Comparison of ENCODE assay signal across 9 cellular contexts in genomic region chr5:177310757-177311173, GRCh38. TPM values are rescaled to one million over a fixed set of nuclear protein-coding genes. Genes with fewer than 3 reads are reported as not detected.
A peak's percentile ranks its signal among the peaks of the same experiment; 100 is the strongest.
DNase-seq lines count a peak whose midpoint lies in the region; ATAC-seq and TF ChIP-seq lines count a peak whose summit lies in the region.
"Had no signal": no experiment of that assay in that cellular context is flagged by ENCODE, and none has a peak within 500 bp of the region (broad histone marks: within the 10 kb centered on the region; RNA-seq: fewer than 3 reads in every experiment).

No MANE protein-coding gene starts in this region.

- H3K27ac Mint-ChIP-seq in stimulated activated naive CD8-positive, alpha-beta T cell treated with anti-CD3 and anti-CD28 coated beads, Interleukin-15, amount 100 ng/mL, for 72 hours: peak overlapping the region; percentile 73 to 95

- H3K27me3 Mint-ChIP-seq in stimulated activated naive CD8-positive, alpha-beta T cell treated with anti-CD3 and anti-CD28 coated beads, Interleukin-15, amount 100 ng/mL, for 72 hours: no peaks in the 10 kb centered on the region

- no peak for TF ChIP-seq POLR2A in esophagus squamous epithelium (IDR thresholded peaks at IDR 0.05)

- H3K9me3 Mint-ChIP-seq in stimulated activated naive CD8-positive, alpha-beta T cell treated with anti-CD3 and anti-CD28 coated beads, Interleukin-15, amount 100 ng/mL, for 72 hours: no peaks in the 10 kb centered on the region

- H3K4me1 ChIP-seq in SJSA1 (replicated peaks) (peaks cover 33% of the 10 kb centered on the region), esophagus squamous epithelium (peaks cover 29 to 69% (median 32%) of the 10 kb centered on the region in 3 donors)
- H3K4me1 ChIP-seq in effector memory CD4-positive, alpha-beta T cell (ENCODE audit: control insufficient read depth, insufficient read depth, low read length, poor library complexity, severe bottlenecking): peaks cover 38% of the 10 kb centered on the region

- H3K9me3 ChIP-seq in SJSA1 (replicated peaks) (no peaks in the 10 kb centered on the region), esophagus squamous epithelium (no peaks in the 10 kb centered on the region)
- no peaks in the 10 kb centered on the region for H3K9me3 ChIP-seq in effector memory CD4-positive, alpha-beta T cell (ENCODE audit: control insufficient read depth, low read length)

- peaks cover 55% of the 10 kb centered on the region for H3K36me3 ChIP-seq in SJSA1
- peaks cover 5 to 38% (median 8%) of the 10 kb centered on the region in 3 donors for H3K36me3 ChIP-seq in esophagus squamous epithelium
- H3K36me3 ChIP-seq in effector memory CD4-positive, alpha-beta T cell (ENCODE audit: control insufficient read depth, insufficient read depth, low read length): peaks cover 14% of the 10 kb centered on the region

- DNase-seq in NCI-H2081 (lab: John Stamatoyannopoulos, UW) (peak; percentile 49 to 73), NCI-H2081 treated with DMSO at 0.1 percent for 48 hours (lab: John Stamatoyannopoulos, UW) (no peak), HL-60 (ENCODE audit: low read depth in 1 of 2, low spot score in 1 of 2) (peak; percentile 72 to 89), SJSA1 (ENCODE audit: low read depth in 1 of 2, low spot score in 2 of 2) (peak; percentile 51 to 58), esophagus squamous epithelium (lab: John Stamatoyannopoulos, UW) (no peak), T1000 (lab: John Stamatoyannopoulos, UW) (no peak)
- no peak for DNase-seq in stimulated activated naive CD8-positive, alpha-beta T cell treated with anti-CD3 and anti-CD28 coated beads, Interleukin-15, amount 100 ng/mL, for 72 hours
- DNase-seq in effector memory CD4-positive, alpha-beta T cell: no peak

- H3K27ac ChIP-seq in HL-60 (replicated peaks) (peak overlapping the region; percentile 29; the same call in 1 of the 2 replicates), SJSA1 (no peak overlapping the region), esophagus squamous epithelium (peak overlapping the region in 3 of 4 donors; percentile 54 to 87 (median 62))
- H3K27ac ChIP-seq in effector memory CD4-positive, alpha-beta T cell (ENCODE audit: insufficient read depth, low read length, poor library complexity, severe bottlenecking): no peak overlapping the region
- H3K27ac ChIP-seq: epithelial cell of prostate had no signal

- intact Hi-C loops in esophagus squamous epithelium (cut with DNase I): loop anchor here (10.0 kb wide), 3 partner anchors 84 to 184 kb away; partner anchors contain the start of gene PDLIM7

- TF ChIP-seq CTCF in HL-60 (IDR thresholded peaks at IDR 0.05; ENCODE audit: insufficient read depth, low read length) (no peak), esophagus squamous epithelium (IDR thresholded peaks at IDR 0.05) (no peak)

- H3K4me3 ChIP-seq in HL-60 (replicated peaks; ENCODE audit: insufficient read depth, low read length) (peak overlapping the region; percentile 74), SJSA1 (peak overlapping the region; percentile 71), esophagus squamous epithelium (peak overlapping the region in 3 of 4 donors; percentile 49 to 71 (median 63))
- H3K4me3 ChIP-seq in effector memory CD4-positive, alpha-beta T cell (ENCODE audit: insufficient read depth, low read depth, low read length, poor library complexity, severe bottlenecking): no peak overlapping the region

- H3K27me3 ChIP-seq in HL-60 (ENCODE audit: insufficient read depth, poor library complexity, severe bottlenecking) (no peaks in the 10 kb centered on the region), SJSA1 (replicated peaks) (no peaks in the 10 kb centered on the region), esophagus squamous epithelium (no peaks in the 10 kb centered on the region)
- H3K27me3 ChIP-seq in effector memory CD4-positive, alpha-beta T cell (replicated peaks; ENCODE audit: control insufficient read depth, insufficient read depth, low read length, poor library complexity, severe bottlenecking): no peaks in the 10 kb centered on the region

- H3K4me1 Mint-ChIP-seq in stimulated activated naive CD8-positive, alpha-beta T cell treated with anti-CD3 and anti-CD28 coated beads, Interleukin-15, amount 100 ng/mL, for 72 hours: peaks cover 69% of the 10 kb centered on the region

- no peak for ATAC-seq in stimulated activated naive CD8-positive, alpha-beta T cell treated with anti-CD3 and anti-CD28 coated beads, Interleukin-15, amount 100 ng/mL, for 72 hours

- whole genome bisulfite sequencing in esophagus squamous epithelium, 2 donors: 16 to 25% methylated on average over 8 to 10 of the region's 10 CpGs

- peak overlapping the region; percentile 83 to 88 for H3K4me3 Mint-ChIP-seq in stimulated activated naive CD8-positive, alpha-beta T cell treated with anti-CD3 and anti-CD28 coated beads, Interleukin-15, amount 100 ng/mL, for 72 hours

RNA-seq across cellular contexts. Expression of gene MXD3, which starts 0.9 kb away (rescaled TPM):
- total RNA-seq in SJSA1 (2014; rRNA removed; shearing (Covaris generic)): 121 and 296 TPM in 2 replicates
- total RNA-seq in esophagus squamous epithelium: 10 to 100 TPM in 2 of 4 donors, 1 to 10 TPM in 2; 7.4 to 15.3 (median 9.5) TPM

RNA-seq across cellular contexts. Expression of gene PRELID1, which starts 7.2 kb away (rescaled TPM):
- 456 and 457 TPM in 2 replicates for total RNA-seq in SJSA1 (2014; rRNA removed; shearing (Covaris generic))
- 100 to 1,000 TPM in 2 of 4 donors, 10 to 100 TPM in 2; 88.7 to 184 (median 108) TPM for total RNA-seq in esophagus squamous epithelium

RNA-seq across cellular contexts. Expression of gene RAB24, which starts 7.2 kb away (rescaled TPM):
- total RNA-seq in SJSA1 (2014; rRNA removed; shearing (Covaris generic)): 37.6 and 56.2 TPM in 2 replicates
- total RNA-seq in esophagus squamous epithelium: 10 to 100 TPM; 24.0 to 74.4 (median 49.8) TPM

RNA-seq across cellular contexts. Expression of gene LMAN2, which starts 40.7 kb away (rescaled TPM):
- 360 and 397 TPM in 2 replicates for total RNA-seq in SJSA1 (2014; rRNA removed; shearing (Covaris generic))
- 100 to 1,000 TPM; 225 to 384 (median 257) TPM for total RNA-seq in esophagus squamous epithelium

RNA-seq across cellular contexts. Expression of gene RGS14, which starts 47.0 kb away (rescaled TPM):
- 1.6 TPM in 1 of 2 replicates, not detected in the other for total RNA-seq in SJSA1 (2014; rRNA removed; shearing (Covaris generic))
- 10 to 100 TPM; 32.7 to 37.8 (median 34.8) TPM for total RNA-seq in esophagus squamous epithelium

Comparison
In these comparisons a context has a peak if more than half of its experiments do, and no peak if none do; other contexts are left out.
1. DNase-seq: peak in NCI-H2081 (2 of 2), HL-60 (2 of 2) and SJSA1 (2 of 2); none in NCI-H2081 treated with DMSO at 0.1 percent for 48 hours (single experiment), esophagus squamous epithelium (single experiment), stimulated activated naive CD8-positive, alpha-beta T cell treated with anti-CD3 and anti-CD28 coated beads, Interleukin-15, amount 100 ng/mL, for 72 hours (0 of 2), T1000 (single experiment) and effector memory CD4-positive, alpha-beta T cell (0 of 3).
2. H3K27ac ChIP-seq: peak in HL-60 (single experiment) and esophagus squamous epithelium (3 of 4); none in SJSA1 (single experiment) and effector memory CD4-positive, alpha-beta T cell (single experiment).